Comparison of ENCODE assay signal across 1 cellular context in the genomic region with DNA sequence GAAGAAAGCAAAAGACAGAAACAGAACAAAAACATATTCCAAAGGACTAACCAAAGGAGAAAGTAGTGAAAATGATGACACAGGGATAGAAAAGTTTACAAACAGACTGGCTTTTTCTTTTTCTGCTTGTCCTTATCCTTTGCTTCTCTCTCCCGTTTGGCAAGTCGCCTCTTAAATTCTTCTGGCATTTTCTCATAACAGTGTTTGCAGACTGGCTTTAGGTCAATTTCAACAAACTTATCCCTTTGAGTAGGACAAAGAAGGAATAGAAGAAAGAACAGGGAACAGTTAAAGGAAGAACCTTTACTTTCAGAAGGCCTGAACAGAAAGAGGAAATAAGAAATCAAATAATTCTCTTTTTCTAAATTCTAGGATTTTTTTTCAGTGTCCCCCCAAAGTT. TPM values are rescaled to one million over a fixed set of nuclear protein-coding genes. Genes with fewer than 3 reads are reported as not detected.
"Had no signal": no experiment of that assay in that cellular context is flagged by ENCODE, and none has a peak within 500 bp of the region (broad histone marks: within the 10 kb centered on the region; RNA-seq: fewer than 3 reads in every experiment).

No MANE protein-coding gene starts in this region.

RNA-seq across cellular contexts. Expression of gene LIMS4, which starts 26.0 kb away (rescaled TPM):
- total RNA-seq: suprapubic skin had no signal
